In the genomic region with DNA sequence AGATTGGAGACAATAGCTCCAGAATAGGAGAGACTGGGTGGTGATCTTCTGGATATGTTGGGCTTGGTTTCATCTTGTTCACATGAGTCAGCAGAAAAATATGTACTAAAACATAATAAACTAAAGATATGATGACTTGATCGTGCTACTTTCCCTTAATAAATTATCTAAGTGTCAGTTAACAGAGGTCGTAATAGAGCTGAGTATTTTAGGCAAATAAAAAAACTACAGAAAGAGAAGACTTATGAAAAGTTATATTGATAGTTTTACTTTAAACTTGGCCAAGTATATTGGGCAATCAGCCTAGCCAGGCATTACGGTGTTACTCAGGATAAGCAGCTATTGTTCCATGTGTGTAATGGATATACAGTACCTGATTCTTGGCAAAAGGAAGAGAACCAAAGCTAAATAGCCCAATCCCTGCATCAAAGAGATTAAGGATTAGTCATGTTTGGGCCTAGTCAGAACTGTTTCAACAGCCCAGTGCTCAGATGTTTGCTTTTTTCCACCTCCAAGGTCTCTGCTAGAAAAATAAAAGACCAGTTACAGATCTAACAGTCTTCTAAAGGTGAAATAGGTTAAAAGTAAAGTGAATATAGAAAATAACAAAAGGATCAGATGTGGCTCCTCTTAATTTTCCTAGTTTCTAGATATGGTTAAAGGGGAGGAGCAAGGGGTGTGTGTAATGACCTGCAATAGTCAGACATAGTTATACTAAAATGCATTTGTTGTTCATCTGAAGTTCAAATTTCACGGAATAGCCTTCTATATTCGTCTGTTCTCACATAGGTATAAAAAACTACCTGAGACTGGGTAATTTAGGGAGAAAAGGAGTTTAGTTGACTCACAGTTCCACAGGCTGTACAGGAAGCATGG, we compare ENCODE assay signal across 1 cellular context.
TF ChIP-seq lines count a peak whose summit lies in the region.

No MANE protein-coding gene starts in this region.

TF ChIP-seq in endothelial cell of umbilical vein, 7 proteins besides CTCF, POLR2A, EP300 and RAD21 (continued from another document):
- no peak for TF ChIP-seq GATA2 (IDR thresholded peaks at IDR 0.05; ENCODE audit: insufficient read depth, insufficient read length, low read depth, low read length)
TF ChIP-seq in endothelial cell of umbilical vein: peak in this region for 0.
